1 cellular context compared by ENCODE assay signal in genomic region chr15:38670142-38671002, GRCh38.
TF ChIP-seq lines count a peak whose summit lies in the region.

No MANE protein-coding gene starts in this region.

TF ChIP-seq in GM12878, 131 proteins besides CTCF, POLR2A, EP300 and RAD21 (continued from another document):
- TF ChIP-seq ZNF687 (IDR thresholded peaks at IDR 0.05) (peak; percentile 98), ESRRA (IDR thresholded peaks at IDR 0.05; ENCODE audit: low read length) (no peak), GABPA (IDR thresholded peaks at IDR 0.05; ENCODE audit: low read depth) (peak; percentile 43; the same call in 1 of the 2 replicates), IKZF2 (IDR thresholded peaks at IDR 0.05) (peak; percentile 59 to 68; a peak in 3 of 4 replicates), MXI1 (IDR thresholded peaks at IDR 0.05; ENCODE audit: low read depth, low read length) (0 out of 2 replicates have a peak, but pooled peaks have one; percentile 48), ZNF274 (IDR thresholded peaks at IDR 0.05; ENCODE audit: insufficient read depth, insufficient read length) (no peak), BMI1 (IDR thresholded peaks at IDR 0.05; ENCODE audit: borderline replicate concordance) (no peak), SUPT20H (IDR thresholded peaks at IDR 0.05; ENCODE audit: borderline replicate concordance, control insufficient read depth, low read depth, low read length) (no peak), ETV6 (conservative IDR thresholded peaks at IDR 0.05 in 1 of 2, IDR thresholded peaks at IDR 0.05 in 1 of 2; ENCODE audit: borderline replicate concordance in 1 of 2, low read depth in 1 of 2) (peak in 1 of 2 experiments; percentile 9; a peak in 1 of 4 replicates), BHLHE40 (IDR thresholded peaks at IDR 0.05; ENCODE audit: borderline replicate concordance in 1 of 2, low read depth in 2 of 2, low read length in 1 of 2) (peak; percentile 28 to 52; a peak in 2 of 4 replicates), FOXM1 (IDR thresholded peaks at IDR 0.05; ENCODE audit: low read depth, low read length) (peak; percentile 67; the same call in 1 of the 2 replicates), YY1 (IDR thresholded peaks at IDR 0.05; ENCODE audit: low read depth, low read length) (0 out of 2 replicates have a peak, but pooled peaks have one; percentile 60), SIN3A (IDR thresholded peaks at IDR 0.05; ENCODE audit: low read depth, low read length) (peak; percentile 26; the same call in 1 of the 2 replicates), KAT2A (conservative IDR thresholded peaks at IDR 0.05; ENCODE audit: control insufficient read depth, low read depth, low read length) (no peak), IKZF1 (conservative IDR thresholded peaks at IDR 0.05) (peak; percentile 65; the same call in 1 of the 2 replicates), ZNF592 (IDR thresholded peaks at IDR 0.05) (0 out of 2 replicates have a peak, but pooled peaks have one; percentile 46), PAX5 (IDR thresholded peaks at IDR 0.05; ENCODE audit: borderline replicate concordance, low read depth, low read length) (no peak), CREM (IDR thresholded peaks at IDR 0.05; ENCODE audit: low read depth) (peak; percentile 89), MTA3 (IDR thresholded peaks at IDR 0.05; ENCODE audit: borderline replicate concordance, low read length) (no peak), SMC3 (IDR thresholded peaks at IDR 0.05; ENCODE audit: borderline replicate concordance, low read length) (peak; percentile 12; the same call in 1 of the 2 replicates), NRF1 (conservative IDR thresholded peaks at IDR 0.05; ENCODE audit: low read depth, low read length) (no peak), ATF7 (IDR thresholded peaks at IDR 0.05; ENCODE audit: low read depth) (peak; percentile 98), JUNB (IDR thresholded peaks at IDR 0.05) (peak; percentile 35), RUNX3 (IDR thresholded peaks at IDR 0.05; ENCODE audit: low read length) (peak; percentile 64), RCOR1 (conservative IDR thresholded peaks at IDR 0.05; ENCODE audit: low read depth, low read length) (peak; percentile 90; the same call in 1 of the 2 replicates), SREBF2 (IDR thresholded peaks at IDR 0.05; ENCODE audit: low read length) (no peak), TARDBP (IDR thresholded peaks at IDR 0.05; ENCODE audit: borderline replicate concordance) (no peak), CHD2 (IDR thresholded peaks at IDR 0.05; ENCODE audit: borderline replicate concordance, low read depth, low read length) (0 out of 2 replicates have a peak, but pooled peaks have one; percentile 59), MEF2B (IDR thresholded peaks at IDR 0.05; ENCODE audit: partially characterized antibody, poor library complexity, severe bottlenecking) (peak; percentile 7), JUND (IDR thresholded peaks at IDR 0.05; ENCODE audit: low read depth, low read length) (no peak; the same call in 1 of the 2 replicates), STAT3 (IDR thresholded peaks at IDR 0.05; ENCODE audit: low read depth, low read length) (0 out of 2 replicates have a peak, but pooled peaks have one; percentile 62), SMAD1 (IDR thresholded peaks at IDR 0.05; ENCODE audit: low read depth, partially characterized antibody) (no peak), NFYA (IDR thresholded peaks at IDR 0.05; ENCODE audit: borderline replicate concordance, low read depth, low read length) (no peak), PKNOX1 (IDR thresholded peaks at IDR 0.05) (peak; percentile 43), RB1 (IDR thresholded peaks at IDR 0.05; ENCODE audit: borderline replicate concordance) (0 out of 2 replicates have a peak, but pooled peaks have one; percentile 65), MTA2 (IDR thresholded peaks at IDR 0.05; ENCODE audit: low read depth) (peak; percentile 18; the same call in 1 of the 2 replicates), ZNF207 (IDR thresholded peaks at IDR 0.05; ENCODE audit: borderline replicate concordance) (peak; percentile 63; the same call in 1 of the 2 replicates), TCF12 (IDR thresholded peaks at IDR 0.05; ENCODE audit: low read depth, low read length) (no peak), MLLT1 (IDR thresholded peaks at IDR 0.05) (peak; percentile 55; the same call in 1 of the 2 replicates), TBL1XR1 (IDR thresholded peaks at IDR 0.05; ENCODE audit: low read depth, low read length) (peak; percentile 84), RELA (IDR thresholded peaks at IDR 0.05; ENCODE audit: borderline replicate concordance, partially characterized antibody) (peak; percentile 6), FOS (IDR thresholded peaks at IDR 0.05; ENCODE audit: borderline replicate concordance, extremely low read depth, insufficient read length) (no peak), MAX (IDR thresholded peaks at IDR 0.05; ENCODE audit: low read depth, low read length) (no peak), ATF2 (IDR thresholded peaks at IDR 0.05; ENCODE audit: low read length) (peak; percentile 61), EED (IDR thresholded peaks at IDR 0.05; ENCODE audit: low read depth) (peak; percentile 69; the same call in 1 of the 2 replicates), SRF (IDR thresholded peaks at IDR 0.05; ENCODE audit: low read depth in 2 of 2, low read length in 2 of 2) (no peak)
TF ChIP-seq in GM12878: peak in this region for 34.
